In genomic region chr5:113513384-113514262, GRCh38 we compare ENCODE assay signal across 8 cellular contexts. TPM values are rescaled to one million over a fixed set of nuclear protein-coding genes. Genes with fewer than 3 reads are reported as not detected.
DNase-seq lines count a peak whose midpoint lies in the region; ATAC-seq and TF ChIP-seq lines count a peak whose summit lies in the region.

Gene YTHDC2 (plus strand): TSS chr5:113513694. CDS start chr5:113513896, 202 bp downstream.

- H3F3A ChIP-seq in PC-3 (ENCODE audit: low read length, unreplicated experiment) = no peaks in the 10 kb centered on the region

- H3K9me2 ChIP-seq in PC-3 (replicated peaks; ENCODE audit: low read length) = no peaks in the 10 kb centered on the region

- H3K27me3 ChIP-seq in PC-3 (ENCODE audit: low read length) (no peaks in the 10 kb centered on the region), mucosa of stomach (ENCODE audit: control insufficient read depth, insufficient read depth, low read length) (no peaks in the 10 kb centered on the region)

- H3K9me3 ChIP-seq in PC-3 (ENCODE audit: low read length) (no peaks in the 10 kb centered on the region), mucosa of stomach (ENCODE audit: control insufficient read depth, low read length) (no peaks in the 10 kb centered on the region)

- H2AFZ ChIP-seq in PC-3 (ENCODE audit: low read length) = peak within 1 kb of the TSS; percentile 89

- peaks cover 33% of the 10 kb centered on the region for H3K79me2 ChIP-seq in PC-3 (ENCODE audit: low read length)

- H3K4me3 ChIP-seq in PC-3 (ENCODE audit: low read length) (peak within 1 kb of the TSS; percentile 81), mucosa of stomach (ENCODE audit: low read length) (peak within 1 kb of the TSS; percentile 64)

- CTCF ChIA-PET in PC-3 (lab: Charles Lee) = interaction anchor here (0.6 kb wide), 1 partner anchor 177 kb away, joined by 3 read pairs; no protein-coding TSS in a partner anchor

- H3K36me3 ChIP-seq in PC-3 (ENCODE audit: low read depth, low read length) (peaks cover 3% of the 10 kb centered on the region; the same call in 1 of the 2 replicates), mucosa of stomach (ENCODE audit: control insufficient read depth, insufficient read depth, low read length) (no peaks in the 10 kb centered on the region)

- peak; percentile 51 for TF ChIP-seq CTCF in PC-3 (conservative IDR thresholded peaks at IDR 0.05; ENCODE audit: low read depth, low read length)

- peak; percentile 91 for TF ChIP-seq POLR2A in erythroblast (IDR thresholded peaks at IDR 0.05; ENCODE audit: low read length)

- ATAC-seq in GM21526 (IDR thresholded peaks at IDR 0.05; ENCODE audit: low FRiP score, unreplicated experiment) = peak; percentile 99
- peak; percentile 95 for ATAC-seq in PC-3

- intact Hi-C loops in PC-3 (cut with micrococcal nuclease) = no loop called here

- POLR2A ChIA-PET in PC-3 (lab: Charles Lee; ENCODE audit: unreplicated experiment) = interaction anchor here (0.6 to 0.7 kb wide), 2 partner anchors 19 to 745 kb away, joined by 3 read pairs; no protein-coding TSS in a partner anchor

- H3K4me1 ChIP-seq in PC-3 (ENCODE audit: insufficient read depth, low read length) (peaks cover 15% of the 10 kb centered on the region), mucosa of stomach (ENCODE audit: control insufficient read depth, insufficient read depth, low read length) (peaks cover 10% of the 10 kb centered on the region)

- H3K9ac ChIP-seq in PC-3 (ENCODE audit: low read length) (peak within 1 kb of the TSS; percentile 89), mucosa of stomach (ENCODE audit: low read length) (peak within 1 kb of the TSS; percentile 91)

- BruUV-seq in PC-3 (replicated peaks; lab: Mats Ljungman, UMichigan) = no TSS peak

- H3K27ac ChIP-seq in PC-3 (ENCODE audit: low read length) = peak within 1 kb of the TSS; percentile 29

- peak within 1 kb of the TSS; percentile 97 for H3K4me2 ChIP-seq in PC-3 (ENCODE audit: low read length)

- no peaks in the 10 kb centered on the region for H4K20me1 ChIP-seq in PC-3 (ENCODE audit: low read length)

- peak; percentile 16 for DNase-seq in DMS153 (lab: John Stamatoyannopoulos, UW)
- peak; percentile 42 for DNase-seq in HuH-7.5 (ENCODE audit: low spot score)
- peak; percentile 90 for DNase-seq in PC-3
- DNase-seq in activated T-cell treated with anti-CD3 and anti-CD28 coated beads, Interleukin-2, amount 50 U/mL, for 1 hour = peak; percentile 91
- DNase-seq in erythroblast (lab: John Stamatoyannopoulos, UW) = peak; percentile 92 to 94
- peak; percentile 66 for DNase-seq in stimulated activated CD8-positive, alpha-beta memory T cell treated with anti-CD3 and anti-CD28 coated beads, Interleukin-7, amount 100 ng/mL, for 24 hours (ENCODE audit: low read depth)

RNA-seq across cellular contexts. Expression of gene YTHDC2, which starts in this region (rescaled TPM):
- 16.9 and 20.2 TPM in 2 replicates for total RNA-seq in PC-3 (2014; rRNA removed)

Comparison
In these comparisons a context has a peak if more than half of its experiments do, and no peak if none do; other contexts are left out.
1. Peak in every context shown above with its lines: DNase-seq, ATAC-seq, H3K4me3 ChIP-seq and H3K27ac ChIP-seq.
2. DNase-seq: peak in every context shown above with its lines; median percentile 93 in erythroblast; 91 in activated T-cell treated with anti-CD3 and anti-CD28 coated beads, Interleukin-2, amount 50 U/mL, for 1 hour; 90 in PC-3; 66 in stimulated activated CD8-positive, alpha-beta memory T cell treated with anti-CD3 and anti-CD28 coated beads, Interleukin-7, amount 100 ng/mL, for 24 hours; 42 in HuH-7.5; 16 in DMS153.